ENCODE assay signal across 20 cellular contexts in the genomic region with DNA sequence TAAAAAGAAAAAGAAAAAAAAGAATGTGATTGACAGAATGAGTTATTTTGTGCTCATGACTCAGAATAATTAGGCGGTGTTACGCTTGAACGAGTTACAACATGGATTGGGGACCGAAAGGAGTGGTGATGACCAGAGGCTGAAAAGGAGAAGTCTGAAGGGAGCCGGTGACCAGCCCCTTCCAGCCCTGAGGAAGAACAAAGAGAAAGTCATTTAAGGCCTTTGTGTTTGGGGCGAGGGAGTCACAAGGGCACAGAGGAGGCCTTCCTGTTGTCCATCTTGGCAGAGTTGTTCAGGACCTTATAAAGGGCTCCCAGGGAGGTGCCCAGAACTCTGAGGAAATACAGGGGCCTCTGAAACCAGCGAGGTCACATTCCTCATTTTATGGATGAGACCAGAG.
A peak's percentile ranks its signal among the peaks of the same experiment; 100 is the strongest.
DNase-seq lines count a peak whose midpoint lies in the region; ATAC-seq, FAIRE-seq and TF ChIP-seq lines count a peak whose summit lies in the region.
"Had no signal": no experiment of that assay in that cellular context is flagged by ENCODE, and none has a peak within 500 bp of the region (broad histone marks: within the 10 kb centered on the region; RNA-seq: fewer than 3 reads in every experiment).

No MANE protein-coding gene starts in this region.

- BruUV-seq in HepG2 (replicated peaks; lab: Mats Ljungman, UMichigan) (no TSS peak), mammary epithelial cell (replicated peaks; lab: Mats Ljungman, UMichigan) (no TSS peak)

- H3K4me1 ChIP-seq in liver (ENCODE audit: control insufficient read depth in 4 of 4, insufficient read depth in 4 of 4, low read length in 3 of 4) (no peaks in the 10 kb centered on the region), HepG2 (ENCODE audit: insufficient read depth, low read length) (no peaks in the 10 kb centered on the region), mammary epithelial cell (ENCODE audit: insufficient read depth, low read length) (peaks cover 11% of the 10 kb centered on the region), upper lobe of right lung (peaks cover 15% of the 10 kb centered on the region)
- H3K4me1 ChIP-seq: HAP-1, transverse colon had no signal

- H3K36me3 Mint-ChIP-seq in T-helper 2 cell treated with Interferon-gamma antibody and Interleukin-4, amounts not matched to agents 5 μg/mL and 100 μg/mL, for 36 hours (ENCODE audit: low read depth), result peaks cover 1% of the 10 kb centered on the region
- H3K36me3 Mint-ChIP-seq: activated naive CD4-positive, alpha-beta T cell treated with anti-CD3 and anti-CD28 coated beads, Interleukin-2, amount 10 ng/mL, durations not matched to agents 7 days and 5 days had no signal

- TF ChIP-seq CTCF in liver (IDR thresholded peaks at IDR 0.05; ENCODE audit: low read depth, low read length, missing input control) (no peak), HepG2 (CRISPR knock-in tag; IDR thresholded peaks at IDR 0.05) (no peak), mammary epithelial cell (conservative IDR thresholded peaks at IDR 0.05 in 1 of 2, IDR thresholded peaks at IDR 0.05 in 1 of 2; ENCODE audit: extremely low read depth in 1 of 2, insufficient read depth in 1 of 2, low read depth in 1 of 2, low read length in 2 of 2) (no peak), upper lobe of right lung (IDR thresholded peaks at IDR 0.05) (no peak)

- no peaks in the 10 kb centered on the region for H3K4me1 Mint-ChIP-seq in T-helper 2 cell treated with Interferon-gamma antibody and Interleukin-4, amounts not matched to agents 5 μg/mL and 100 μg/mL, for 36 hours (ENCODE audit: low read depth)
- H3K4me1 Mint-ChIP-seq: activated naive CD4-positive, alpha-beta T cell treated with anti-CD3 and anti-CD28 coated beads, Interleukin-2, amount 10 ng/mL, durations not matched to agents 7 days and 5 days had no signal

- H3K4me3 ChIP-seq in liver (ENCODE audit: low read depth in 1 of 3, low read length in 3 of 3), result no peak overlapping the region
- no peak overlapping the region for H3K4me3 ChIP-seq in HepG2 (replicated peaks in 1 of 3; ENCODE audit: insufficient read depth in 1 of 3, low read depth in 2 of 3, low read length in 3 of 3)
- H3K4me3 ChIP-seq in mammary epithelial cell (replicated peaks in 1 of 3; ENCODE audit: insufficient read depth in 1 of 3, low read depth in 2 of 3, low read length in 3 of 3), result no peak overlapping the region
- H3K4me3 ChIP-seq in upper lobe of right lung, result no peak overlapping the region
- H3K4me3 ChIP-seq: HAP-1, transverse colon had no signal

- no peak for TF ChIP-seq POLR2A in HepG2 (IDR thresholded peaks at IDR 0.05; ENCODE audit: insufficient read depth in 1 of 2, low read depth in 2 of 2, low read length in 2 of 2)

- H3K9ac ChIP-seq in liver (ENCODE audit: low read depth in 1 of 2, low read length in 2 of 2), result no peak overlapping the region
- no peak overlapping the region for H3K9ac ChIP-seq in HepG2 (ENCODE audit: insufficient read depth, low read depth, low read length)
- H3K9ac ChIP-seq in mammary epithelial cell (ENCODE audit: insufficient read depth, low read length), result no peak overlapping the region

- CTCF ChIA-PET in HepG2 (lab: Yijun Ruan, JAX; ENCODE audit: low intra/inter-chr PET ratio, low total read pairs) (no interaction called here), mammary epithelial cell (lab: Charles Lee; ENCODE audit: low non-redundant PET) (no interaction called here)

- H3K27ac Mint-ChIP-seq in T-helper 2 cell treated with Interferon-gamma antibody and Interleukin-4, amounts not matched to agents 5 μg/mL and 100 μg/mL, for 36 hours, result no peak overlapping the region
- H3K27ac Mint-ChIP-seq: activated naive CD4-positive, alpha-beta T cell treated with anti-CD3 and anti-CD28 coated beads, Interleukin-2, amount 10 ng/mL, durations not matched to agents 7 days and 5 days; progenitor cell of endocrine pancreas had no signal

- TF ChIP-seq EP300 in HepG2 (IDR thresholded peaks at IDR 0.05; ENCODE audit: low read depth in 2 of 2, low read length in 2 of 2) (no peak), HepG2 (CRISPR knock-in tag; IDR thresholded peaks at IDR 0.05; ENCODE audit: borderline replicate concordance) (no peak)

- no peak for DNase-seq in HepG2 (ENCODE audit: low spot score)
- peak; percentile 71 for DNase-seq in mammary epithelial cell
- no peak for DNase-seq in left lobe of liver (ENCODE audit: low spot score)
- no peak for DNase-seq in upper lobe of right lung
- DNase-seq in activated effector memory CD4-positive, alpha-beta T cell treated with anti-CD3 and anti-CD28 coated beads, Interleukin-2, amount 50 U/mL, for 16 hours, result no peak
- DNase-seq in T-helper 2 cell treated with Interferon-gamma antibody and Interleukin-4, amounts not matched to agents 5 μg/mL and 100 μg/mL, for 36 hours (ENCODE audit: low spot score), result no peak
- DNase-seq: activated naive CD4-positive, alpha-beta T cell treated with anti-CD3 and anti-CD28 coated beads, Interleukin-2, amount 10 ng/mL, durations not matched to agents 7 days and 5 days; brain microvascular endothelial cell; effector CD4-positive, alpha-beta T cell; foreskin melanocyte; KG1; NCI-H1694; NCI-H446 treated with DMSO at 0.1 percent for 48 hours; OCI-M1; T-helper 1 cell; transverse colon had no signal

- no peak overlapping the region for H3K4me2 ChIP-seq in HepG2 (ENCODE audit: low read depth, low read length)
- no peak overlapping the region for H3K4me2 ChIP-seq in mammary epithelial cell (ENCODE audit: insufficient read depth, low read depth, low read length)

- H3K9me3 Mint-ChIP-seq in T-helper 2 cell treated with Interferon-gamma antibody and Interleukin-4, amounts not matched to agents 5 μg/mL and 100 μg/mL, for 36 hours, result no peaks in the 10 kb centered on the region

- POLR2A ChIA-PET in HepG2 (lab: Yijun Ruan, JAX), result no interaction called here

- 64% methylated on average over 7 of the region's 7 CpGs for WGBS in liver
- 54% methylated on average over 7 of the region's 7 CpGs for WGBS in HepG2 (ENCODE audit: low lambda C conversion rate)
- 42% methylated on average over 7 of the region's 7 CpGs for WGBS in mammary epithelial cell (ENCODE audit: low coverage, missing lambda C conversion rate)

- no peak for TF ChIP-seq RAD21 in liver (IDR thresholded peaks at IDR 0.05)
- no peak for TF ChIP-seq RAD21 in HepG2 (CRISPR knock-in tag; IDR thresholded peaks at IDR 0.05)

- H3K27ac ChIP-seq in liver (ENCODE audit: low read depth in 1 of 2, low read length in 2 of 2) (no peak overlapping the region), HepG2 (ENCODE audit: extremely low read length, insufficient read depth, low read length) (no peak overlapping the region), mammary epithelial cell (ENCODE audit: insufficient read depth, low read depth, low read length) (no peak overlapping the region), upper lobe of right lung (no peak overlapping the region)
- H3K27ac ChIP-seq: brain microvascular endothelial cell, transverse colon had no signal

- H4K20me1 ChIP-seq in HepG2 (ENCODE audit: insufficient read depth, low read length) (no peaks in the 10 kb centered on the region), mammary epithelial cell (ENCODE audit: insufficient read depth, low read length) (no peaks in the 10 kb centered on the region)

- H3K36me3 ChIP-seq in liver (ENCODE audit: control insufficient read depth in 4 of 4, insufficient read depth in 3 of 4, low read depth in 1 of 4, low read length in 3 of 4) (no peaks in the 10 kb centered on the region), HepG2 (replicated peaks in 1 of 2; ENCODE audit: control insufficient read depth in 1 of 2, insufficient read depth in 2 of 2, low read length in 2 of 2) (no peaks in the 10 kb centered on the region), mammary epithelial cell (ENCODE audit: insufficient read depth, low read length) (no peaks in the 10 kb centered on the region), upper lobe of right lung (no peaks in the 10 kb centered on the region)
- H3K36me3 ChIP-seq: brain microvascular endothelial cell, HAP-1, transverse colon had no signal

- no peaks in the 10 kb centered on the region for H3K27me3 ChIP-seq in liver (ENCODE audit: control insufficient read depth in 4 of 4, insufficient read depth in 4 of 4, low read length in 3 of 4)
- peaks cover 0 to 5% of the 10 kb centered on the region in 2 experiments; a peak in 1 of 5 replicates for H3K27me3 ChIP-seq in HepG2 (ENCODE audit: control insufficient read depth in 1 of 2, insufficient read depth in 2 of 2, low read length in 2 of 2)
- H3K27me3 ChIP-seq in mammary epithelial cell (ENCODE audit: insufficient read depth, low read length), result peaks cover 2% of the 10 kb centered on the region
- no peaks in the 10 kb centered on the region for H3K27me3 ChIP-seq in upper lobe of right lung
- H3K27me3 ChIP-seq: brain microvascular endothelial cell, transverse colon had no signal

- peaks cover 0 to 3% (median 0%) of the 10 kb centered on the region in 4 donors for H3K9me3 ChIP-seq in liver (ENCODE audit: control insufficient read depth in 4 of 4, low read length in 3 of 4)
- H3K9me3 ChIP-seq in HepG2 (ENCODE audit: low read length), result no peaks in the 10 kb centered on the region
- peaks cover 5% of the 10 kb centered on the region for H3K9me3 ChIP-seq in mammary epithelial cell (replicated peaks; ENCODE audit: insufficient read depth, low read length)
- H3K9me3 ChIP-seq in upper lobe of right lung, result no peaks in the 10 kb centered on the region
- H3K9me3 ChIP-seq: transverse colon had no signal

- intact Hi-C loops in HepG2 (cut with micrococcal nuclease; ENCODE audit: unreplicated experiment), result no loop called here
- intact Hi-C loops in mammary epithelial cell (cut with micrococcal nuclease), result loop anchor here (10.0 kb wide), 1 partner anchor 58 kb away; no protein-coding TSS in a partner anchor
- intact Hi-C loops in upper lobe of right lung (cut with DNase I), result no loop called here

- FAIRE-seq in HepG2 (lab: Jason Lieb, UNC), result no peak

- ATAC-seq in HepG2 (no peak), left lobe of liver (peak; percentile 29), upper lobe of right lung (peak; percentile 55), HG03045 (IDR thresholded peaks at IDR 0.05; ENCODE audit: unreplicated experiment) (no peak)

- in situ Hi-C loops in HepG2 (cut with HindIII; ENCODE audit: extremely low pct_ligation_motif_present, low pct_unique_long_range_greater_than_20kb) (no loop called here), mammary epithelial cell (cut with MboI; ENCODE audit: low sequenced_read_pairs in 2 of 2) (no loop called here)

- no peaks in the 10 kb centered on the region for H3K79me2 ChIP-seq in HepG2 (ENCODE audit: insufficient read depth, low read length)
- no peaks in the 10 kb centered on the region for H3K79me2 ChIP-seq in mammary epithelial cell (ENCODE audit: insufficient read depth, low read length)

- H2AFZ ChIP-seq in HepG2 (ENCODE audit: low read length) (no peak overlapping the region), mammary epithelial cell (ENCODE audit: low read depth, low read length) (no peak overlapping the region)

- H3K27me3 Mint-ChIP-seq in T-helper 2 cell treated with Interferon-gamma antibody and Interleukin-4, amounts not matched to agents 5 μg/mL and 100 μg/mL, for 36 hours (ENCODE audit: low read depth), result no peaks in the 10 kb centered on the region
- H3K27me3 Mint-ChIP-seq: activated naive CD4-positive, alpha-beta T cell treated with anti-CD3 and anti-CD28 coated beads, Interleukin-2, amount 10 ng/mL, durations not matched to agents 7 days and 5 days; progenitor cell of endocrine pancreas had no signal

- dilution Hi-C loops in mammary epithelial cell (cut with HindIII; ENCODE audit: low sequenced_read_pairs), result no loop called here

- H3K4me3 Mint-ChIP-seq in T-helper 2 cell treated with Interferon-gamma antibody and Interleukin-4, amounts not matched to agents 5 μg/mL and 100 μg/mL, for 36 hours, result no peak overlapping the region
- H3K4me3 Mint-ChIP-seq: activated naive CD4-positive, alpha-beta T cell treated with anti-CD3 and anti-CD28 coated beads, Interleukin-2, amount 10 ng/mL, durations not matched to agents 7 days and 5 days had no signal

Comparison
In these comparisons a context has a peak if more than half of its experiments do, and no peak if none do; other contexts are left out.
1. ATAC-seq: peak in left lobe of liver (single experiment) and upper lobe of right lung (single experiment); none in HepG2 (single experiment) and HG03045 (single experiment).